Comparison of ENCODE assay signal across 34 cellular contexts in genomic region chr1:198109316-198109715, GRCh38.
"Had no signal": no experiment of that assay in that cellular context is flagged by ENCODE, and none has a peak within 500 bp of the region (broad histone marks: within the 10 kb centered on the region; RNA-seq: fewer than 3 reads in every experiment).

No MANE protein-coding gene starts in this region.

- DNase-seq: activated B cell treated with CpG ODN at 0.5 μM for 24 hours; activated CD4-positive, alpha-beta memory T cell treated with anti-CD3 and anti-CD28 coated beads for 36 hours; activated CD4-positive, alpha-beta T cell treated with anti-CD3 and anti-CD28 coated beads for 4 hours; activated CD4-positive, alpha-beta T cell treated with anti-CD3 and anti-CD28 coated beads, Interleukin-2, amount 10 ng/mL, durations not matched to agents 24 days and 14 days; activated CD4-positive, alpha-beta T cell treated with anti-CD3 and anti-CD28 coated beads, Interleukin-2, amount 50 U/mL, for 1 hour; activated CD4-positive, alpha-beta T cell treated with anti-CD3 and anti-CD28 coated beads, Interleukin-2, amount 50 U/mL, for 4 hours; activated CD4-positive, CD25-positive, alpha-beta regulatory T cell treated with anti-CD3 and anti-CD28 coated beads, Interleukin-2, amount 50 U/mL, for 72 hours; activated CD8-positive, alpha-beta memory T cell treated with anti-CD3 and anti-CD28 coated beads, Interleukin-2, amount 50 U/mL, for 4 hours; activated CD8-positive, alpha-beta T cell treated with anti-CD3 and anti-CD28 coated beads for 36 hours; activated effector memory CD4-positive, alpha-beta T cell treated with Interleukin-2 at 50 U/mL for 16 hours; activated gamma-delta T cell; activated naive CD4-positive, alpha-beta T cell treated with anti-CD3 and anti-CD28 coated beads, Interleukin-2, amount 10 ng/mL, durations not matched to agents 7 days and 5 days; activated naive CD4-positive, alpha-beta T cell treated with Interleukin-2 at 50 U/mL for 16 hours; activated naive CD8-positive, alpha-beta T cell treated with anti-CD3 and anti-CD28 coated beads, Interleukin-2, amount 10 ng/mL, durations not matched to agents 7 days and 5 days; activated naive CD8-positive, alpha-beta T cell treated with anti-CD3 and anti-CD28 coated beads, Interleukin-2, amount 50 U/mL, for 24 hours; activated T-cell treated with anti-CD3 and anti-CD28 coated beads, Interleukin-2, amount 50 U/mL, for 24 hours; activated T-cell treated with anti-CD3 and anti-CD28 coated beads, Interleukin-2, amount 50 U/mL, for 48 hours; amygdala; anterior cingulate cortex; caudate nucleus; cerebellar nuclear complex; T-helper 1 cell; T-helper 2 cell; T-helper 9 cell had no signal

- H3K9me3 ChIP-seq: ascending aorta had no signal

- H3K27ac Mint-ChIP-seq: activated B cell treated with CpG ODN at 0.5 μM for 24 hours; activated CD4-positive, alpha-beta memory T cell treated with anti-CD3 and anti-CD28 coated beads for 36 hours; activated CD4-positive, alpha-beta T cell treated with anti-CD3 and anti-CD28 coated beads, Interleukin-2, amount 10 ng/mL, durations not matched to agents 24 days and 14 days; activated CD8-positive, alpha-beta T cell treated with anti-CD3 and anti-CD28 coated beads for 36 hours; activated naive CD4-positive, alpha-beta T cell treated with anti-CD3 and anti-CD28 coated beads, Interleukin-2, amount 10 ng/mL, durations not matched to agents 7 days and 5 days; activated naive CD4-positive, alpha-beta T cell treated with anti-CD3 and anti-CD28 coated beads, Interleukin-2, amount 50 U/mL, for 24 hours; activated naive CD8-positive, alpha-beta T cell; activated naive CD8-positive, alpha-beta T cell treated with anti-CD3 and anti-CD28 coated beads, Interleukin-2, amount 10 ng/mL, durations not matched to agents 7 days and 5 days; activated naive CD8-positive, alpha-beta T cell treated with anti-CD3 and anti-CD28 coated beads, Interleukin-2, amount 50 U/mL, for 24 hours; activated T-cell treated with anti-CD3 and anti-CD28 coated beads, Interleukin-2, amount 50 U/mL, for 24 hours; activated T-helper 2 cell treated with anti-CD3 and anti-CD28 coated beads, Interferon-gamma antibody, Interleukin-2, Interleukin-4, amounts not matched to agents 10 μg/mL and 5 μg/mL and 100 μg/mL, durations not matched to agents 14 hours and 24 hours and 36 hours; brain; T-helper 1 cell treated with Interleukin-12 subunit alpha and Interleukin-12 subunit beta and Interleukin-4 antibody, amounts not matched to agents 30 μg/mL and 1 μg/mL, for 36 hours; T-helper 2 cell treated with Interferon-gamma antibody and Interleukin-4, amounts not matched to agents 5 μg/mL and 100 μg/mL, for 36 hours had no signal

- H3K36me3 Mint-ChIP-seq: activated CD4-positive, alpha-beta memory T cell treated with anti-CD3 and anti-CD28 coated beads for 36 hours; activated naive CD4-positive, alpha-beta T cell treated with anti-CD3 and anti-CD28 coated beads, Interleukin-2, amount 10 ng/mL, durations not matched to agents 7 days and 5 days; activated naive CD4-positive, alpha-beta T cell treated with anti-CD3 and anti-CD28 coated beads, Interleukin-2, amount 50 U/mL, for 24 hours; activated naive CD8-positive, alpha-beta T cell; brain had no signal

- H3K4me3 ChIP-seq: ascending aorta, cardiac muscle cell had no signal

- ATAC-seq: activated CD8-positive, alpha-beta T cell treated with anti-CD3 and anti-CD28 coated beads for 36 hours; activated naive CD8-positive, alpha-beta T cell treated with anti-CD3 and anti-CD28 coated beads, Interleukin-2, amount 50 U/mL, for 24 hours had no signal

- H3K36me3 ChIP-seq: ascending aorta, cardiac muscle cell had no signal

- H3K4me3 Mint-ChIP-seq: activated B cell treated with CpG ODN at 0.5 μM for 24 hours; activated CD4-positive, alpha-beta memory T cell treated with anti-CD3 and anti-CD28 coated beads for 36 hours; activated CD4-positive, alpha-beta T cell treated with anti-CD3 and anti-CD28 coated beads, Interleukin-2, amount 10 ng/mL, durations not matched to agents 24 days and 14 days; activated CD8-positive, alpha-beta T cell treated with anti-CD3 and anti-CD28 coated beads for 36 hours; activated naive CD4-positive, alpha-beta T cell treated with anti-CD3 and anti-CD28 coated beads, Interleukin-2, amount 10 ng/mL, durations not matched to agents 7 days and 5 days; activated naive CD4-positive, alpha-beta T cell treated with anti-CD3 and anti-CD28 coated beads, Interleukin-2, amount 50 U/mL, for 24 hours; activated naive CD8-positive, alpha-beta T cell; activated naive CD8-positive, alpha-beta T cell treated with anti-CD3 and anti-CD28 coated beads, Interleukin-2, amount 10 ng/mL, durations not matched to agents 7 days and 5 days; activated naive CD8-positive, alpha-beta T cell treated with anti-CD3 and anti-CD28 coated beads, Interleukin-2, amount 50 U/mL, for 24 hours; activated T-cell treated with anti-CD3 and anti-CD28 coated beads, Interleukin-2, amount 50 U/mL, for 24 hours; brain; central memory CD8-positive, alpha-beta T cell; T-helper 1 cell treated with Interleukin-12 subunit alpha and Interleukin-12 subunit beta and Interleukin-4 antibody, amounts not matched to agents 30 μg/mL and 1 μg/mL, for 36 hours; T-helper 2 cell treated with Interferon-gamma antibody and Interleukin-4, amounts not matched to agents 5 μg/mL and 100 μg/mL, for 36 hours had no signal

- H3K27me3 Mint-ChIP-seq: activated CD8-positive, alpha-beta T cell treated with anti-CD3 and anti-CD28 coated beads for 36 hours; activated naive CD4-positive, alpha-beta T cell treated with anti-CD3 and anti-CD28 coated beads, Interleukin-2, amount 10 ng/mL, durations not matched to agents 7 days and 5 days; activated naive CD4-positive, alpha-beta T cell treated with anti-CD3 and anti-CD28 coated beads, Interleukin-2, amount 50 U/mL, for 24 hours; activated naive CD8-positive, alpha-beta T cell; activated naive CD8-positive, alpha-beta T cell treated with anti-CD3 and anti-CD28 coated beads, Interleukin-2, amount 10 ng/mL, durations not matched to agents 7 days and 5 days; activated naive CD8-positive, alpha-beta T cell treated with anti-CD3 and anti-CD28 coated beads, Interleukin-2, amount 50 U/mL, for 24 hours; brain; central memory CD8-positive, alpha-beta T cell had no signal

- H3K4me1 Mint-ChIP-seq: activated B cell treated with CpG ODN at 0.5 μM for 24 hours; activated CD4-positive, alpha-beta T cell treated with anti-CD3 and anti-CD28 coated beads, Interleukin-2, amount 10 ng/mL, durations not matched to agents 24 days and 14 days; activated naive CD4-positive, alpha-beta T cell treated with anti-CD3 and anti-CD28 coated beads, Interleukin-2, amount 10 ng/mL, durations not matched to agents 7 days and 5 days; activated naive CD4-positive, alpha-beta T cell treated with anti-CD3 and anti-CD28 coated beads, Interleukin-2, amount 50 U/mL, for 24 hours; activated naive CD8-positive, alpha-beta T cell treated with anti-CD3 and anti-CD28 coated beads, Interleukin-2, amount 50 U/mL, for 24 hours; central memory CD8-positive, alpha-beta T cell had no signal

- H3K9me3 Mint-ChIP-seq: activated B cell treated with CpG ODN at 0.5 μM for 24 hours; activated CD4-positive, alpha-beta memory T cell treated with anti-CD3 and anti-CD28 coated beads for 36 hours; activated CD8-positive, alpha-beta T cell treated with anti-CD3 and anti-CD28 coated beads for 36 hours; activated naive CD4-positive, alpha-beta T cell treated with anti-CD3 and anti-CD28 coated beads, Interleukin-2, amount 10 ng/mL, durations not matched to agents 7 days and 5 days; activated naive CD4-positive, alpha-beta T cell treated with anti-CD3 and anti-CD28 coated beads, Interleukin-2, amount 50 U/mL, for 24 hours; activated naive CD8-positive, alpha-beta T cell treated with anti-CD3 and anti-CD28 coated beads, Interleukin-2, amount 50 U/mL, for 24 hours; activated T-helper 2 cell treated with anti-CD3 and anti-CD28 coated beads, Interferon-gamma antibody, Interleukin-2, Interleukin-4, amounts not matched to agents 10 μg/mL and 5 μg/mL and 100 μg/mL, durations not matched to agents 14 hours and 24 hours and 36 hours; central memory CD8-positive, alpha-beta T cell; T-helper 1 cell treated with Interleukin-12 subunit alpha and Interleukin-12 subunit beta and Interleukin-4 antibody, amounts not matched to agents 30 μg/mL and 1 μg/mL, for 36 hours; T-helper 2 cell treated with Interferon-gamma antibody and Interleukin-4, amounts not matched to agents 5 μg/mL and 100 μg/mL, for 36 hours had no signal

- H3K27me3 ChIP-seq: ascending aorta, cardiac muscle cell had no signal

- H3K27ac ChIP-seq: ascending aorta, cardiac muscle cell, VCaP had no signal
